In genomic region chr4:150962245-150962644, GRCh38 we compare ENCODE assay signal across 13 cellular contexts. TPM values are rescaled to one million over a fixed set of nuclear protein-coding genes. Genes with fewer than 3 reads are reported as not detected.
DNase-seq lines count a peak whose midpoint lies in the region; ATAC-seq and TF ChIP-seq lines count a peak whose summit lies in the region.
"Had no signal": no experiment of that assay in that cellular context is flagged by ENCODE, and none has a peak within 500 bp of the region (broad histone marks: within the 10 kb centered on the region; RNA-seq: fewer than 3 reads in every experiment).

No MANE protein-coding gene starts in this region.

- no peak overlapping the region for H3K4me3 ChIP-seq in endodermal cell (ENCODE audit: low read length)
- H3K4me3 ChIP-seq in tibial artery = no peak overlapping the region
- H3K4me3 ChIP-seq in WERI-Rb-1 (ENCODE audit: low read depth, low read length) = no peak overlapping the region
- H3K4me3 ChIP-seq: prostate gland, uterus had no signal

- 94% methylated on average over 1 of the region's 1 CpG; no CpG with 5 or more reads in 1 of the 2 experiments for WGBS in endodermal cell (ENCODE audit: insufficient coverage in 1 of 2, insufficient read length in 1 of 2), 2 experiments

- peaks cover 35% of the 10 kb centered on the region for H3K9me3 ChIP-seq in endodermal cell (ENCODE audit: control insufficient read depth, low read length)
- H3K9me3 ChIP-seq in tibial artery = no peaks in the 10 kb centered on the region
- H3K9me3 ChIP-seq in WERI-Rb-1 (ENCODE audit: severe bottlenecking) = no peaks in the 10 kb centered on the region
- H3K9me3 ChIP-seq: prostate gland, uterus had no signal

- H3K4me1 Mint-ChIP-seq in endodermal cell = no peaks in the 10 kb centered on the region

- in situ Hi-C loops in Caki2 (cut with HindIII; ENCODE audit: low pct_unique_long_range_greater_than_20kb, low sequenced_read_pairs) = no loop called here

- H3K27me3 Mint-ChIP-seq in endodermal cell (ENCODE audit: insufficient read depth) = no peaks in the 10 kb centered on the region
- H3K27me3 Mint-ChIP-seq: activated naive CD4-positive, alpha-beta T cell treated with anti-CD3 and anti-CD28 coated beads, Interleukin-2, amount 10 ng/mL, durations not matched to agents 7 days and 5 days had no signal

- peaks cover 40% of the 10 kb centered on the region for H3K36me3 Mint-ChIP-seq in endodermal cell (ENCODE audit: low read depth)

- peaks cover 43% of the 10 kb centered on the region for H3K9me3 Mint-ChIP-seq in endodermal cell

- H3K4me1 ChIP-seq in foreskin keratinocyte (peaks cover 25% of the 10 kb centered on the region), endodermal cell (ENCODE audit: control insufficient read depth, insufficient read depth, low read length) (no peaks in the 10 kb centered on the region), tibial artery (peaks cover 0 to 23% (median 13%) of the 10 kb centered on the region in 4 donors)
- H3K4me1 ChIP-seq: prostate gland, uterus had no signal

- H3K4me3 Mint-ChIP-seq in endodermal cell = no peak overlapping the region
- H3K4me3 Mint-ChIP-seq: activated naive CD4-positive, alpha-beta T cell treated with anti-CD3 and anti-CD28 coated beads, Interleukin-2, amount 10 ng/mL, durations not matched to agents 7 days and 5 days; immature natural killer cell had no signal

- peak; percentile 33 for DNase-seq in Caki2 (ENCODE audit: low read depth)
- DNase-seq in foreskin keratinocyte = peak; percentile 85 to 91
- no peak for DNase-seq in endodermal cell
- DNase-seq in tibial artery = no peak
- no peak for DNase-seq in NCI-H2107 treated with DMSO at 0.1 percent for 48 hours (lab: John Stamatoyannopoulos, UW; ENCODE audit: unreplicated experiment)
- no peak for DNase-seq in WERI-Rb-1
- DNase-seq: activated naive CD4-positive, alpha-beta T cell treated with anti-CD3 and anti-CD28 coated beads, Interleukin-2, amount 10 ng/mL, durations not matched to agents 7 days and 5 days; immature natural killer cell; NCI-H69; uterus had no signal

- no peak for TF ChIP-seq CTCF in foreskin keratinocyte (conservative IDR thresholded peaks at IDR 0.05)
- TF ChIP-seq CTCF in endodermal cell (conservative IDR thresholded peaks at IDR 0.05) = no peak
- TF ChIP-seq CTCF in tibial artery (IDR thresholded peaks at IDR 0.05) = no peak
- no peak for TF ChIP-seq CTCF in WERI-Rb-1 (IDR thresholded peaks at IDR 0.05; ENCODE audit: low read depth, low read length)

- no peaks in the 10 kb centered on the region for H3K27me3 ChIP-seq in foreskin keratinocyte
- no peaks in the 10 kb centered on the region for H3K27me3 ChIP-seq in endodermal cell (ENCODE audit: control insufficient read depth, insufficient read depth, low read length, poor library complexity, severe bottlenecking)
- no peaks in the 10 kb centered on the region for H3K27me3 ChIP-seq in tibial artery
- H3K27me3 ChIP-seq in WERI-Rb-1 (ENCODE audit: insufficient read depth, low read depth, severe bottlenecking) = no peaks in the 10 kb centered on the region
- H3K27me3 ChIP-seq: uterus had no signal

- no peak overlapping the region for H3K27ac Mint-ChIP-seq in endodermal cell
- H3K27ac Mint-ChIP-seq: activated naive CD4-positive, alpha-beta T cell treated with anti-CD3 and anti-CD28 coated beads, Interleukin-2, amount 10 ng/mL, durations not matched to agents 7 days and 5 days had no signal

- H3K27ac ChIP-seq in foreskin keratinocyte (peak overlapping the region; percentile 67), endodermal cell (ENCODE audit: low read depth, low read length) (no peak overlapping the region), tibial artery (no peak overlapping the region), WERI-Rb-1 (no peak overlapping the region)
- H3K27ac ChIP-seq: prostate gland, uterus had no signal

- H3K36me3 ChIP-seq in endodermal cell (ENCODE audit: control insufficient read depth, insufficient read depth, low read length) = peaks cover 17% of the 10 kb centered on the region
- no peaks in the 10 kb centered on the region for H3K36me3 ChIP-seq in tibial artery
- no peaks in the 10 kb centered on the region for H3K36me3 ChIP-seq in WERI-Rb-1
- H3K36me3 ChIP-seq: prostate gland, uterus had no signal

- no peak overlapping the region for H3K9ac ChIP-seq in endodermal cell (ENCODE audit: extremely low read depth, low read length, poor library complexity, severe bottlenecking)

- peak; percentile 56 for ATAC-seq in GM19324 (IDR thresholded peaks at IDR 0.05; ENCODE audit: low FRiP score, unreplicated experiment)
- ATAC-seq in HG03469 (IDR thresholded peaks at IDR 0.05; ENCODE audit: unreplicated experiment) = peak; percentile 57
- peak; percentile 97 for ATAC-seq in foreskin keratinocyte

- intact Hi-C loops in tibial artery (cut with DNase I; ENCODE audit: low total_unique reads) = no loop called here

RNA-seq across cellular contexts. Expression of gene LRBA, which starts 52.8 kb away (rescaled TPM):
- total RNA-seq in Caki2 (2014; rRNA removed; shearing (Covaris generic); ENCODE audit: low replicate concordance) = 23.3 and 23.6 TPM in 2 replicates
- total RNA-seq in foreskin keratinocyte = 40.1 and 44.1 TPM in 2 replicates
- polyA plus RNA-seq in foreskin keratinocyte = 10.2 and 11.6 TPM in 2 replicates
- total RNA-seq in endodermal cell = 10 to 100 TPM; 77.3 to 95.9 TPM
- 23.5 TPM for polyA plus RNA-seq in endodermal cell (2013, experiment 1 of 2)
- 24.7 TPM for polyA plus RNA-seq in endodermal cell (2013, experiment 2 of 2)

Comparison
In these comparisons a context has a peak if more than half of its experiments do, and no peak if none do; other contexts are left out.
1. DNase-seq: peak in Caki2 (single experiment) and foreskin keratinocyte (2 of 2); none in endodermal cell (single experiment), tibial artery (0 of 2), NCI-H2107 treated with DMSO at 0.1 percent for 48 hours (single experiment) and WERI-Rb-1 (single experiment).
2. Peak in every context shown above with its lines, with median percentiles within 50 percentile points of each other: ATAC-seq.